Comparison of ENCODE assay signal across 10 cellular contexts in the genomic region with DNA sequence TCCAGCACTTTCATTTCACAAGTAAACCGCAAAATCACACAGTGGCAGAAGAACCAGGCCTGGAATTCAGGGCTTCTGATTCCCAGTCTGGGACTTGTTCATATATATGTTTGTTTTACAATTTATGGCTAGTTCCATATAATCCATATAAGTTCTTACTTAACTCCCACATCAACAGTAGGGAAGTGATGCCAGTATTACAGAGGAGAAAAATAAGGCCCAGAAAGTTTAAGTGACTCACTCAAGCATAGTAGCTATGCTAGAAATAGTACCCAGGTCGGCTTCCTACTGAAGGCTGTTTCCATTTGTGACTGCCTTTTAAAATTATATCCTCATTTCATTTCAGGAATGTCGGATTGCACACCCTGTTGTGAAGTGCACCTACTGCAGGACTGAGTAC. TPM values are rescaled to one million over a fixed set of nuclear protein-coding genes. Genes with fewer than 3 reads are reported as not detected.
DNase-seq lines count a peak whose midpoint lies in the region; ATAC-seq and TF ChIP-seq lines count a peak whose summit lies in the region.
"Had no signal": no experiment of that assay in that cellular context is flagged by ENCODE, and none has a peak within 500 bp of the region (broad histone marks: within the 10 kb centered on the region; RNA-seq: fewer than 3 reads in every experiment).

No MANE protein-coding gene starts in this region.

- no peaks in the 10 kb centered on the region for H3K9me3 ChIP-seq in BE2C
- no peaks in the 10 kb centered on the region for H3K9me3 ChIP-seq in HUES6 (ENCODE audit: control insufficient read depth, insufficient read depth, low read depth, low read length)
- no peaks in the 10 kb centered on the region for H3K9me3 ChIP-seq in ascending aorta
- H3K9me3 ChIP-seq in mucosa of rectum (ENCODE audit: control insufficient read depth in 2 of 2, low read length in 2 of 2): no peaks in the 10 kb centered on the region

- intact Hi-C loops in ascending aorta (cut with DNase I): loop anchor here (10.0 kb wide), 1 partner anchor 108 kb away; the partner anchor contains the start of gene PPP1R8

- H3K27ac ChIP-seq in HUES6 (ENCODE audit: low read depth, low read length) (no peak overlapping the region), ascending aorta (peak overlapping the region; percentile 82 to 96), mucosa of rectum (ENCODE audit: low read depth in 2 of 2, low read length in 2 of 2) (no peak overlapping the region)

- ATAC-seq in HG02840 (IDR thresholded peaks at IDR 0.05; ENCODE audit: low FRiP score, unreplicated experiment): no peak
- ATAC-seq in left lobe of liver: no peak
- ATAC-seq: sciatic nerve had no signal

- no peaks in the 10 kb centered on the region for H3K36me3 ChIP-seq in BE2C
- H3K36me3 ChIP-seq in HUES6 (ENCODE audit: control insufficient read depth, insufficient read depth, low read length): no peaks in the 10 kb centered on the region
- peaks cover 0 to 7% of the 10 kb centered on the region in 2 donors for H3K36me3 ChIP-seq in ascending aorta
- peaks cover 5 to 6% of the 10 kb centered on the region in 2 donors for H3K36me3 ChIP-seq in mucosa of rectum (ENCODE audit: control insufficient read depth in 2 of 2, insufficient read depth in 2 of 2, low read length in 2 of 2)

- H3K4me3 ChIP-seq in BE2C (ENCODE audit: low read depth, low read length) (peak overlapping the region; percentile 72), HUES6 (ENCODE audit: low read depth, low read length) (peak overlapping the region; percentile 79; the same call in 1 of the 2 replicates), ascending aorta (peak overlapping the region; percentile 68 to 98), mucosa of rectum (ENCODE audit: low read length in 2 of 2) (peak overlapping the region; percentile 76 to 86)

- DNase-seq in BE2C (no peak), ascending aorta (ENCODE audit: low spot score in 2 of 2) (no peak), UCSD-AML1 (lab: John Stamatoyannopoulos, UW; ENCODE audit: unreplicated experiment) (no peak), retina (no peak), left lobe of liver (ENCODE audit: low spot score) (no peak)
- DNase-seq: T-helper 1 cell had no signal

- H3K4me1 ChIP-seq in BE2C (no peaks in the 10 kb centered on the region), HUES6 (ENCODE audit: control insufficient read depth, insufficient read depth, low read length) (peaks cover 3% of the 10 kb centered on the region; the same call in 1 of the 2 replicates), ascending aorta (peaks cover 10 to 12% of the 10 kb centered on the region in 2 donors), mucosa of rectum (ENCODE audit: control insufficient read depth in 2 of 2, insufficient read depth in 2 of 2, low read length in 2 of 2) (peaks cover 2 to 16% of the 10 kb centered on the region in 2 donors)

- TF ChIP-seq CTCF in BE2C (IDR thresholded peaks at IDR 0.05; ENCODE audit: low read depth, low read length): no peak
- no peak for TF ChIP-seq CTCF in ascending aorta (IDR thresholded peaks at IDR 0.05)

- H3K27me3 ChIP-seq in BE2C: no peaks in the 10 kb centered on the region
- no peaks in the 10 kb centered on the region for H3K27me3 ChIP-seq in HUES6 (ENCODE audit: control insufficient read depth, insufficient read depth, low read length)
- no peaks in the 10 kb centered on the region for H3K27me3 ChIP-seq in ascending aorta
- no peaks in the 10 kb centered on the region for H3K27me3 ChIP-seq in mucosa of rectum (ENCODE audit: control insufficient read depth in 2 of 2, insufficient read depth in 2 of 2, low read length in 2 of 2)

- H3K9ac ChIP-seq in HUES6 (ENCODE audit: low read length) (no peak overlapping the region), mucosa of rectum (ENCODE audit: low read depth in 1 of 2, low read length in 2 of 2) (peak overlapping the region in 1 of 2 donors; percentile 90)

RNA-seq across cellular contexts. Expression of gene FAM76A, which starts 1.4 kb away (rescaled TPM):
- polyA plus RNA-seq in BE2C (2012; ENCODE audit: insufficient read depth, insufficient read length, low read depth): 4.5 TPM
- total RNA-seq in ascending aorta (3.4 TPM), left lobe of liver (4.4 TPM)

RNA-seq across cellular contexts. Expression of gene STX12, which starts 45.9 kb away (rescaled TPM):
- 17.7 TPM for polyA plus RNA-seq in BE2C (2012; ENCODE audit: insufficient read depth, insufficient read length, low read depth)
- total RNA-seq in ascending aorta (91.9 TPM), left lobe of liver (14.4 TPM)

RNA-seq across cellular contexts. Expression of gene IFI6, which starts 55.1 kb away (rescaled TPM):
- polyA plus RNA-seq in BE2C (2012; ENCODE audit: insufficient read depth, insufficient read length, low read depth): 19.9 TPM
- 238 TPM for total RNA-seq in ascending aorta
- total RNA-seq in left lobe of liver: 13.1 TPM

Comparison
In these comparisons a context has a peak if more than half of its experiments do, and no peak if none do; other contexts are left out.
1. H3K27ac ChIP-seq: peak in ascending aorta (2 of 2); none in HUES6 (single experiment) and mucosa of rectum (0 of 2).
2. RNA of gene IFI6, which starts 55.1 kb away (total RNA-seq): 238 TPM in ascending aorta (single experiment); 13.1 TPM in left lobe of liver (single experiment); every median in the first group is over 10 times any median in the second.
3. Peak in every context shown above with its lines, with median percentiles within 50 percentile points of each other: H3K4me3 ChIP-seq.